In the genomic region with DNA sequence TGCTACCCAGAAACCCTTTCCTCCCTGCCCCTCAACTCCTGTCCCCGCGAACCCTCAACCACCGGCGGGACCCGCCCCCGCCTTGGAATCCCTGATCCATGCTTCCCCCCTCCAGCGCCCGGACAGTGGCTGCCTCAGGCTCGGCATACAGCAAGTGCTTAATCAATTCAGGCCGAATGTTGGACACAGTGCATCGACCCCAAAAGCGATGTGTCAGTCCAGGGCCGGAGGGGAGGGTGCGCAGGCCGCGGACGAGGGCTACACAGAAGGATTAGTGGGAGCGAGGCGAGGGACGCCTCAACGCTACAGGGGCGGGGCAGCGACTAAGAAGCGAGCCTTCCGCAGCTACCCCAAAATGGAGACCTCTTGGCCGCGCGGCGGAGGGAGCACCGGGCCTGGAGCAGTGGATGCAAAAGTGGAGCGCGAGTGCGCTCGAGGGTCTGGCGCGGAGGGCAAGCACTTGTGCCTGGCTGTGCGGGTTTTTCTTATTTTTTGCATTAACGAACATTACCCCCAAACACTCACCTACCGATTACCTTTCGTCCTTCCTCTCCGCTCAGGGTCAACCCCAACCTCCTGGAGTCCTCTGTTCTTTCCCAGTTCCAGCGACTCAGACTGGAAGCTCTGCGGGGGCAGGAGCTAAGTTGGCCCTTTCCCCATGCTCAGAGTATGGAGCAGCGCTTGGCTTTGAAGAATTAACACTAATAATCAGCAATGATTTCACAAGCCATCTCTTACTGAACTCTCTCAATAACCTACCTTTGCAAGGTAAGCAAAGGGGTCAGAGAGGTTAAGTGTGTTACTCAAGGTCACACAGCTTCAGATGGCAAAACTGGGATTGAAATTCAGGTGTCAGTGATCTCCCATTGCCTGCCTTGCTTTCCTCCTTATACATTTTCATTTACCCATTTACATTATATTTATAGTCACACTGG, we compare ENCODE assay signal across 8 cellular contexts. TPM values are rescaled to one million over a fixed set of nuclear protein-coding genes. Genes with fewer than 3 reads are reported as not detected.
DNase-seq lines count a peak whose midpoint lies in the region; ATAC-seq and TF ChIP-seq lines count a peak whose summit lies in the region.

No MANE protein-coding gene starts in this region.

- H2BK5ac ChIP-seq in IMR-90 (ENCODE audit: low read depth, low read length, poor library complexity, severe bottlenecking): peak overlapping the region; percentile 30

- no peak overlapping the region for H4K5ac ChIP-seq in IMR-90 (ENCODE audit: low read depth, low read length)

- no peak for TF ChIP-seq EP300 in sigmoid colon (IDR thresholded peaks at IDR 0.05)

- peak overlapping the region; percentile 44 for H3K27ac ChIP-seq in IMR-90 (ENCODE audit: insufficient read depth, low read length)
- peak overlapping the region; percentile 13 to 86 (median 68) for H3K27ac ChIP-seq in body of pancreas
- H3K27ac ChIP-seq in sigmoid colon: peak overlapping the region; percentile 83 to 90 (median 89)

- TF ChIP-seq CTCF in AG09309 (IDR thresholded peaks at IDR 0.05; ENCODE audit: control insufficient read depth, insufficient read depth, low read depth, low read length, missing control alignments) (no peak), IMR-90 (conservative IDR thresholded peaks at IDR 0.05; ENCODE audit: low read depth, low read length) (no peak), body of pancreas (IDR thresholded peaks at IDR 0.05) (no peak), sigmoid colon (IDR thresholded peaks at IDR 0.05) (no peak)

- H3K4me1 ChIP-seq in IMR-90 (ENCODE audit: control insufficient read depth, insufficient read depth, low read length): peaks cover 3% of the 10 kb centered on the region
- peaks cover 8% of the 10 kb centered on the region for H3K4me1 ChIP-seq in body of pancreas
- H3K4me1 ChIP-seq in sigmoid colon: peaks cover 0 to 23% (median 17%) of the 10 kb centered on the region in 4 donors

- WGBS in IMR-90 (ENCODE audit: extremely low coverage in 2 of 2, insufficient read length in 1 of 2), 2 experiments: 3% methylated on average over 24 of the region's 44 CpGs; no CpG with 5 or more reads in 1 of the 2 experiments
- 6 to 23% methylated on average over 21 to 44 of the region's 44 CpGs for WGBS in body of pancreas, 2 donors
- 2 to 5% methylated on average over 44 of the region's 44 CpGs for WGBS in sigmoid colon, 2 donors

- H2BK15ac ChIP-seq in IMR-90 (ENCODE audit: low read depth, low read length): no peak overlapping the region

- H3K9me3 ChIP-seq in IMR-90 (ENCODE audit: control insufficient read depth, insufficient read depth, low read length) (no peaks in the 10 kb centered on the region), body of pancreas (no peaks in the 10 kb centered on the region), sigmoid colon (no peaks in the 10 kb centered on the region)

- H3K56ac ChIP-seq in IMR-90 (ENCODE audit: extremely low read depth, insufficient read depth, low read length): no peak overlapping the region

- peak overlapping the region; percentile 61 for H2AK9ac ChIP-seq in IMR-90 (replicated peaks; ENCODE audit: low read depth, low read length, poor library complexity)

- CTCF ChIA-PET in IMR-90 (lab: Yijun Ruan, JAX): interaction anchor here (1.3 kb wide), 1 partner anchor 28 kb away, joined by 3 read pairs; no protein-coding TSS in a partner anchor

- no peak overlapping the region for H3K18ac ChIP-seq in IMR-90 (ENCODE audit: low read depth, low read length)

- dilution Hi-C loops in IMR-90 (cut with HindIII; ENCODE audit: low sequenced_read_pairs, unreplicated experiment): no loop called here

- DNase-seq in AG09309 (ENCODE audit: low read depth): no peak
- peak; percentile 43 for DNase-seq in GM19240 (ENCODE audit: insufficient read length, low spot score)
- DNase-seq in IMR-90: peak; percentile 33
- DNase-seq in SK-MEL-5 (ENCODE audit: low read depth, low spot score): peak; percentile 62
- DNase-seq in body of pancreas: peak in 2 of 4 donors; percentile 57 to 63
- peak; percentile 86 for DNase-seq in sigmoid colon
- DNase-seq in activated effector memory CD4-positive, alpha-beta T cell treated with Interleukin-2 at 50 U/mL for 16 hours: no peak

- peak overlapping the region; percentile 50 for H3K9ac ChIP-seq in IMR-90 (ENCODE audit: low read depth, low read length)

- BruUV-seq in IMR-90 (replicated peaks; lab: Mats Ljungman, UMichigan): no TSS peak

- peaks cover 3% of the 10 kb centered on the region for H4K20me1 ChIP-seq in IMR-90 (ENCODE audit: insufficient read depth, low read length)

- peak; percentile 52 for ATAC-seq in IMR-90 (ENCODE audit: low read depth)
- ATAC-seq in body of pancreas: peak; percentile 30

- no peak overlapping the region; the same call in 1 of the 2 replicates for H3K4ac ChIP-seq in IMR-90 (ENCODE audit: low read depth, low read length)

- H2BK120ac ChIP-seq in IMR-90 (ENCODE audit: low read depth, low read length): peak overlapping the region; percentile 20; the same call in 1 of the 2 replicates

- POLR2A ChIA-PET in IMR-90 (lab: Charles Lee; ENCODE audit: unreplicated experiment): no interaction called here

- no peak overlapping the region for H2BK20ac ChIP-seq in IMR-90 (ENCODE audit: low read depth, low read length)

- peaks cover 5% of the 10 kb centered on the region for H3K27me3 ChIP-seq in IMR-90 (ENCODE audit: control insufficient read depth, insufficient read depth, low read length)
- no peaks in the 10 kb centered on the region for H3K27me3 ChIP-seq in body of pancreas
- no peaks in the 10 kb centered on the region for H3K27me3 ChIP-seq in sigmoid colon

- in situ Hi-C loops in IMR-90 (cut with MboI; ENCODE audit: low sequenced_read_pairs): no loop called here
- in situ Hi-C loops in SK-MEL-5 (cut with HindIII; ENCODE audit: low pct_unique_long_range_greater_than_20kb, low sequenced_read_pairs): no loop called here

- no peak overlapping the region for H4K91ac ChIP-seq in IMR-90 (ENCODE audit: insufficient read depth, low read depth, low read length)

- peaks cover 8% of the 10 kb centered on the region for H3K9me1 ChIP-seq in IMR-90 (ENCODE audit: insufficient read depth, low read length)

- H3K4me3 ChIP-seq in AG09309 (ENCODE audit: control insufficient read depth, low read depth, low read length): peak overlapping the region; percentile 90
- peak overlapping the region; percentile 79 for H3K4me3 ChIP-seq in IMR-90 (ENCODE audit: insufficient read depth, low read depth, low read length)
- H3K4me3 ChIP-seq in body of pancreas: peak overlapping the region; percentile 69 to 81
- H3K4me3 ChIP-seq in iPS-11a (ENCODE audit: low read depth, low read length): peak overlapping the region; percentile 93
- peak overlapping the region; percentile 48 to 83 (median 74) for H3K4me3 ChIP-seq in sigmoid colon

- H3K23ac ChIP-seq in IMR-90 (ENCODE audit: low read depth, low read length): peak overlapping the region; percentile 51; the same call in 1 of the 2 replicates

- H3K36me3 ChIP-seq in IMR-90 (ENCODE audit: control insufficient read depth, insufficient read depth, low read length) (no peaks in the 10 kb centered on the region), body of pancreas (replicated peaks in 1 of 2; ENCODE audit: insufficient read depth in 1 of 2, low read depth in 2 of 2) (no peaks in the 10 kb centered on the region), sigmoid colon (no peaks in the 10 kb centered on the region)

- no peaks in the 10 kb centered on the region for H3K79me1 ChIP-seq in IMR-90 (ENCODE audit: low read depth in 1 of 2, low read length in 2 of 2)

- no peak overlapping the region for H3K14ac ChIP-seq in IMR-90 (replicated peaks; ENCODE audit: low read depth, low read length)

- H2AK5ac ChIP-seq in IMR-90 (ENCODE audit: low read depth, low read length): no peak overlapping the region

- H4K8ac ChIP-seq in IMR-90 (ENCODE audit: low read depth in 2 of 2, low read length in 2 of 2): peak overlapping the region in 1 of 2 experiments; percentile 3; a peak in 1 of 4 replicates

- H2AFZ ChIP-seq in IMR-90 (replicated peaks; ENCODE audit: low read length, poor library complexity): peak overlapping the region; percentile 98

- TF ChIP-seq RAD21 in IMR-90 (IDR thresholded peaks at IDR 0.05; ENCODE audit: low read length): no peak

- peak overlapping the region; percentile 85 for H3K4me2 ChIP-seq in IMR-90 (ENCODE audit: low read depth, low read length)

- intact Hi-C loops in IMR-90 (cut with micrococcal nuclease): loop anchor here (5.0 kb wide), 1 partner anchor 81 kb away; no protein-coding TSS in a partner anchor
- intact Hi-C loops in body of pancreas (cut with DNase I): no loop called here
- intact Hi-C loops in sigmoid colon (cut with DNase I): loop anchor here (5.0 kb wide), 1 partner anchor 409 kb away; no protein-coding TSS in a partner anchor

- TF ChIP-seq POLR2A in IMR-90 (IDR thresholded peaks at IDR 0.05; ENCODE audit: low read depth, low read length): no peak
- TF ChIP-seq POLR2A in body of pancreas (IDR thresholded peaks at IDR 0.05): no peak
- no peak for TF ChIP-seq POLR2A in sigmoid colon (IDR thresholded peaks at IDR 0.05)

TF ChIP-seq in IMR-90, 13 proteins besides CTCF, POLR2A, EP300 and RAD21:
- no peak for TF ChIP-seq SMC3 (IDR thresholded peaks at IDR 0.05; ENCODE audit: low read depth, low read length)
- TF ChIP-seq RFX5 (IDR thresholded peaks at IDR 0.05; ENCODE audit: low read depth, low read length): no peak
- TF ChIP-seq MAFK (IDR thresholded peaks at IDR 0.05; ENCODE audit: low read depth, low read length): no peak
- peak; percentile 86 for TF ChIP-seq MXI1 (IDR thresholded peaks at IDR 0.05; ENCODE audit: borderline replicate concordance, low read depth, low read length)
- TF ChIP-seq, protein P1, sequence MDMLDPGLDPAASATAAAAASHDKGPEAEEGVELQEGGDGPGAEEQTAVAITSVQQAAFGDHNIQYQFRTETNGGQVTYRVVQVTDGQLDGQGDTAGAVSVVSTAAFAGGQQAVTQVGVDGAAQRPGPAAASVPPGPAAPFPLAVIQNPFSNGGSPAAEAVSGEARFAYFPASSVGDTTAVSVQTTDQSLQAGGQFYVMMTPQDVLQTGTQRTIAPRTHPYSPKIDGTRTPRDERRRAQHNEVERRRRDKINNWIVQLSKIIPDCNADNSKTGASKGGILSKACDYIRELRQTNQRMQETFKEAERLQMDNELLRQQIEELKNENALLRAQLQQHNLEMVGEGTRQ (IDR thresholded peaks at IDR 0.05; ENCODE audit: low read depth, low read length): no peak

RNA-seq across cellular contexts. Expression of a gene that starts 30.1 kb away (rescaled TPM):
- not detected in 2 replicates for total RNA-seq in IMR-90 (2012; rRNA removed)
- polyA plus RNA-seq in IMR-90 (2012; rRNA removed): 0.10 TPM in 1 of 2 replicates, not detected in the other
- 0.02 and 0.04 TPM in 2 replicates for polyA plus RNA-seq in IMR-90 (2012; cell fraction: cytosol; rRNA removed)
- polyA plus RNA-seq in IMR-90 (2012; cell fraction: nucleus; rRNA removed; ENCODE audit: low replicate concordance): not detected in 2 replicates
- 0.08 and 0.16 TPM in 2 replicates for total RNA-seq in SK-MEL-5 (2014; rRNA removed; shearing (Covaris generic))
- 0.13 TPM in 1 of 2 replicates, not detected in the other for polyA plus RNA-seq in SK-MEL-5 (2015; cell fraction: cytosol; rRNA removed)
- polyA plus RNA-seq in SK-MEL-5 (2015; cell fraction: nucleus; rRNA removed): 0.15 TPM in 1 of 2 replicates, not detected in the other
- total RNA-seq in body of pancreas: 10 to 100 TPM in 1 of 2 donors, 1 to 10 TPM in 1; 4.2 to 23.4 TPM
- 1 to 10 TPM; 1.1 to 8.9 (median 4.9) TPM for total RNA-seq in sigmoid colon
- 1 to 10 TPM in 2 of 3 donors, under 1 TPM in 1; 0.92 to 2.2 (median 1.8) TPM for polyA plus RNA-seq in sigmoid colon

Comparison
In these comparisons a context has a peak if more than half of its experiments do, and no peak if none do; other contexts are left out.
1. DNase-seq: peak in GM19240 (single experiment), IMR-90 (single experiment), SK-MEL-5 (single experiment) and sigmoid colon (single experiment); none in AG09309 (single experiment) and activated effector memory CD4-positive, alpha-beta T cell treated with Interleukin-2 at 50 U/mL for 16 hours (single experiment).
2. Peak in every context shown above with its lines, with median percentiles within 50 percentile points of each other: H3K4me3 ChIP-seq and H3K27ac ChIP-seq.